In the genomic region with DNA sequence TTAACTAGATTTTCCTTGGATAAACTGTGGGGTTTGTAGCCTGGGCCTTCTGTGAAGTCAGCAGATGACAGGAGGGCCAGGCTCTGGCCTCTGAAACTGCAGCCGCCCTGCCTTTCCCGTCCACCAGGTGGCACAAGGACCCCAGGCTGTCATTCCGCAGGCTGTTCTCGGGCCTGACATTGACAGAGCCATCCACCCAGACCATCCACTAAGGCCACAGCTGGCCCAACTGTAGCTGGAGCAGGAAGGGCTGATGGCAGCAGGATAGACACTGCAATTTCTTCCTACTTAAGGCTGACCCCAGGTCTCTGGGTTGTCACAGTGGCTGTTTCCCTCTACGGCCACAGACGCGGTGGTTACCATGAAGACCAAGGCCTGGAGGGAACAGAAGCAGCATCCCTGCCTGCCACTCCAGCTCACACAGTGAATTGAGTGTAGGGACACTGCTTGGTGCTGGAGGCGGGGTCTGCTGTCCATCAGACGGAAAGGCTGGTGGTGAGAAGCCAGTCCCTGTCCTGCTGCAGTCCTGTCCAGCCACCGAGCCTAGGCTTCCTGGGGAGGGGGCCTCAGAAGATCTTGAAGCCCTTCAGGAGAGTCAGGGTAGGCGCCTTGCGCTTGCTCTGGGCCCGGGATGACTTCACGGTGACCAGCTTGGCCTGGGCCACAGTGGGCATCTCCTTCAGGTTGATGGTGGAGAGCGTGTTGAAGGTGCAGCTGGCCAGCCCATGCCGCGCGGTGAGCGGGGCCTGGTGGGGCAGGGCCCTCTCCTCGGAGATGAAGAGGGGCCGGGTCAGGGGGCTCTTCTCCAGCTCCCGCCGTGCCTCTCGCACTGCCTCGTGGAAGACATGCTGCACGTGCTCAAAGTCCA, we compare ENCODE assay signal across 7 cellular contexts. TPM values are rescaled to one million over a fixed set of nuclear protein-coding genes. Genes with fewer than 3 reads are reported as not detected.
A peak's percentile ranks its signal among the peaks of the same experiment; 100 is the strongest.
DNase-seq lines count a peak whose midpoint lies in the region; ATAC-seq and TF ChIP-seq lines count a peak whose summit lies in the region.

No MANE protein-coding gene starts in this region.

- H3K27ac ChIP-seq in Karpas-422 (ENCODE audit: low read length) (no peak overlapping the region), adrenal gland (peak overlapping the region in 2 of 5 donors; percentile 30 to 32)

- 38 to 73% (median 71%) methylated on average over 9 to 26 of the region's 26 CpGs for WGBS in adrenal gland, 4 donors

- intact Hi-C loops in adrenal gland (cut with DNase I) (loop anchor here in 1 of 2 donors (10.0 kb wide), 1 partner anchor 50 kb away; no protein-coding TSS in a partner anchor), left cardiac atrium (cut with DNase I) (loop anchor here (5.0 kb wide), 2 partner anchors 33 to 48 kb away; no protein-coding TSS in a partner anchor)

- TF ChIP-seq CTCF in GM06990 (IDR thresholded peaks at IDR 0.05; ENCODE audit: insufficient read depth, low read length, poor library complexity, severe bottlenecking) = peak; percentile 97
- peak; percentile 83 to 97 (median 94) for TF ChIP-seq CTCF in adrenal gland (IDR thresholded peaks at IDR 0.05)

- H3K27me3 ChIP-seq in GM06990 (replicated peaks; ENCODE audit: control insufficient read depth, insufficient read depth, low read length) (no peaks in the 10 kb centered on the region), Karpas-422 (ENCODE audit: low read length) (no peaks in the 10 kb centered on the region), adrenal gland (no peaks in the 10 kb centered on the region)

- no peaks in the 10 kb centered on the region for H3K9me2 ChIP-seq in Karpas-422 (replicated peaks; ENCODE audit: insufficient read depth, low read length)

- H3K4me1 ChIP-seq in Karpas-422 (ENCODE audit: low read length) = peaks cover 10% of the 10 kb centered on the region
- H3K4me1 ChIP-seq in adrenal gland (replicated peaks in 1 of 2) = peaks cover 0 to 5% of the 10 kb centered on the region in 2 donors

- no peak overlapping the region for H3K9ac ChIP-seq in Karpas-422 (ENCODE audit: low read length)

- H3K9me3 ChIP-seq in Karpas-422 (ENCODE audit: low read length) (no peaks in the 10 kb centered on the region), adrenal gland (replicated peaks in 1 of 3) (no peaks in the 10 kb centered on the region)

- no peak for TF ChIP-seq POLR2A in adrenal gland (IDR thresholded peaks at IDR 0.05)

- DNase-seq in GM06990 (ENCODE audit: extremely low read depth, insufficient read length) (peak; percentile 60), Karpas-422 (peak; percentile 88), SK-MEL-5 (ENCODE audit: low read depth, low spot score) (peak; percentile 80), adrenal gland (peak; percentile 69 to 92 (median 85)), left cardiac atrium (peak; percentile 77), renal cortical epithelial cell (ENCODE audit: low read depth) (peak; percentile 40)

- no peak overlapping the region for H3K4me2 ChIP-seq in Karpas-422 (ENCODE audit: low read depth, low read length, poor library complexity, severe bottlenecking)

- H3K79me2 ChIP-seq in Karpas-422 (ENCODE audit: low read length) = no peaks in the 10 kb centered on the region

- H3K36me3 ChIP-seq in GM06990 (ENCODE audit: control insufficient read depth, insufficient read depth, low read length) = no peaks in the 10 kb centered on the region
- H3K36me3 ChIP-seq in Karpas-422 (ENCODE audit: insufficient read depth, low read length) = no peaks in the 10 kb centered on the region
- H3K36me3 ChIP-seq in adrenal gland (replicated peaks in 1 of 2) = no peaks in the 10 kb centered on the region

- no peaks in the 10 kb centered on the region for H4K20me1 ChIP-seq in Karpas-422 (ENCODE audit: insufficient read depth, low read depth, low read length)

- in situ Hi-C loops in SK-MEL-5 (cut with HindIII; ENCODE audit: low pct_unique_long_range_greater_than_20kb, low sequenced_read_pairs) = no loop called here

- peak; percentile 67 to 81 for ATAC-seq in left cardiac atrium
- ATAC-seq in HG02938 (IDR thresholded peaks at IDR 0.05; ENCODE audit: unreplicated experiment) = no peak

- H3K4me3 ChIP-seq in GM06990 (replicated peaks; ENCODE audit: low read depth, low read length) = no peak overlapping the region
- H3K4me3 ChIP-seq in Karpas-422 (ENCODE audit: low read length) = no peak overlapping the region
- no peak overlapping the region for H3K4me3 ChIP-seq in adrenal gland

- no peak overlapping the region for H2AFZ ChIP-seq in Karpas-422 (ENCODE audit: low read length)

RNA-seq across cellular contexts. Expression of gene SLC51B, which starts 9.4 kb away (rescaled TPM):
- total RNA-seq in Karpas-422 (2014; rRNA removed; shearing (Covaris generic); ENCODE audit: low replicate concordance) = not detected in 2 replicates
- 0.24 TPM in 1 of 2 replicates, not detected in the other for total RNA-seq in SK-MEL-5 (2014; rRNA removed; shearing (Covaris generic))
- polyA plus RNA-seq in SK-MEL-5 (2015; cell fraction: cytosol; rRNA removed) = 0.33 and 0.95 TPM in 2 replicates
- not detected in 2 replicates for polyA plus RNA-seq in SK-MEL-5 (2015; cell fraction: nucleus; rRNA removed)
- total RNA-seq in adrenal gland (1 to 10 TPM in 1 of 8 donors, under 1 TPM in 4, not detected in 3; 0.32 to 2.6 (median 0.55) TPM), left cardiac atrium (not detected), renal cortical epithelial cell (0.15 TPM in 1 of 2 replicates, not detected in the other)
- polyA plus RNA-seq in adrenal gland = 1 to 10 TPM in 2 of 3 donors, under 1 TPM in 1; 0.40 to 3.1 (median 1.5) TPM

RNA-seq across cellular contexts. Expression of gene RASL12, which starts 13.2 kb away (rescaled TPM):
- not detected in 2 replicates for total RNA-seq in Karpas-422 (2014; rRNA removed; shearing (Covaris generic); ENCODE audit: low replicate concordance)
- not detected in 2 replicates for total RNA-seq in SK-MEL-5 (2014; rRNA removed; shearing (Covaris generic))
- 0.07 TPM in 1 of 2 replicates, not detected in the other for polyA plus RNA-seq in SK-MEL-5 (2015; cell fraction: cytosol; rRNA removed)
- polyA plus RNA-seq in SK-MEL-5 (2015; cell fraction: nucleus; rRNA removed) = not detected in 2 replicates
- total RNA-seq in adrenal gland = 1 to 10 TPM; 1.3 to 9.2 (median 3.3) TPM
- polyA plus RNA-seq in adrenal gland = 1 to 10 TPM; 1.4 to 7.0 (median 4.3) TPM
- total RNA-seq in left cardiac atrium = 10 to 100 TPM; 53.3 to 63.3 TPM
- total RNA-seq in renal cortical epithelial cell = not detected in 2 replicates

RNA-seq across cellular contexts. Expression of gene KBTBD13, which starts 22.0 kb away (rescaled TPM):
- not detected in 2 replicates for total RNA-seq in Karpas-422 (2014; rRNA removed; shearing (Covaris generic); ENCODE audit: low replicate concordance)
- total RNA-seq in SK-MEL-5 (2014; rRNA removed; shearing (Covaris generic)) = not detected in 2 replicates
- not detected in 2 replicates for polyA plus RNA-seq in SK-MEL-5 (2015; cell fraction: cytosol; rRNA removed)
- polyA plus RNA-seq in SK-MEL-5 (2015; cell fraction: nucleus; rRNA removed) = not detected in 2 replicates
- not detected for total RNA-seq in adrenal gland
- not detected for polyA plus RNA-seq in adrenal gland
- total RNA-seq in left cardiac atrium = 1 to 10 TPM; 2.6 to 5.2 TPM
- not detected in 2 replicates for total RNA-seq in renal cortical epithelial cell

RNA-seq across cellular contexts. Expression of gene MTFMT, which starts 25.1 kb away (rescaled TPM):
- 19.3 and 23.4 TPM in 2 replicates for total RNA-seq in Karpas-422 (2014; rRNA removed; shearing (Covaris generic); ENCODE audit: low replicate concordance)
- 33.6 and 43.9 TPM in 2 replicates for total RNA-seq in SK-MEL-5 (2014; rRNA removed; shearing (Covaris generic))
- 26.4 and 37.7 TPM in 2 replicates for polyA plus RNA-seq in SK-MEL-5 (2015; cell fraction: cytosol; rRNA removed)
- polyA plus RNA-seq in SK-MEL-5 (2015; cell fraction: nucleus; rRNA removed) = 13.8 and 18.1 TPM in 2 replicates
- 10 to 100 TPM; 15.4 to 42.8 (median 20.3) TPM for total RNA-seq in adrenal gland
- 10 to 100 TPM in 1 of 3 donors, 1 to 10 TPM in 2; 5.2 to 11.2 (median 6.4) TPM for polyA plus RNA-seq in adrenal gland
- 10 to 100 TPM; 13.9 to 23.6 TPM for total RNA-seq in left cardiac atrium
- 22.6 and 33.7 TPM in 2 replicates for total RNA-seq in renal cortical epithelial cell

Comparison
In these comparisons a context has a peak if more than half of its experiments do, and no peak if none do; other contexts are left out.
1. RNA of gene RASL12, which starts 13.2 kb away (total RNA-seq): 53.3 to 63.3 TPM in left cardiac atrium; 1.3 to 9.2 TPM in adrenal gland, not detected in Karpas-422, not detected in SK-MEL-5 and not detected in renal cortical epithelial cell; every median in the first group is over 4 times any median in the second.
2. Peak in every context shown above with its lines, with median percentiles within 50 percentile points of each other: DNase-seq.